Comparison of ENCODE assay signal across 8 cellular contexts in the genomic region with DNA sequence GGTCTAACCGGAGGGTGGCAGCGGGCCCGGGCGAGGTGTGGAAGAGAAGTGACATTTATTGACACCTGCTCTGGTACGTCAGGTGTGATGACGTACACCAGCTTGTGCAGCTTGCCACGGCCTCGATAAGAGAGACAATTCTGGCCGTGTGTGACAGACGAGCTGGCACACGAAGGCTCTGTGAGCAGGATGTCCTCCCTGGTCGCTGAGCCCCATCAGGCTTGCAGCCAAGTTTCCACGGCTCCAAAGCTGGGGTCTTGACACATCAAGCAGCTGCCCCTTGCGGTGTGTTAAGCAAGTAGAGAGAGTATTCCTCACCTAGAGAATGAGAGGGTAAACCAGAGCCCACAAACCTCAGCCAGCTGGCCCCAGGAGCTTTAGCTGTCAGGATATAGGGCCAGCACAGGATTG. TPM values are rescaled to one million over a fixed set of nuclear protein-coding genes. Genes with fewer than 3 reads are reported as not detected.
A peak's percentile ranks its signal among the peaks of the same experiment; 100 is the strongest.
DNase-seq lines count a peak whose midpoint lies in the region; ATAC-seq and TF ChIP-seq lines count a peak whose summit lies in the region.

No MANE protein-coding gene starts in this region.

- H3K9me3 Mint-ChIP-seq in GM23338, result no peaks in the 10 kb centered on the region

- H3K36me3 Mint-ChIP-seq in GM23338 (ENCODE audit: low read depth), result no peaks in the 10 kb centered on the region

- no peaks in the 10 kb centered on the region for H4K20me1 ChIP-seq in GM23338 (replicated peaks; ENCODE audit: insufficient read depth)

- no peaks in the 10 kb centered on the region for H3F3A ChIP-seq in GM23338 (replicated peaks; ENCODE audit: low read depth)

- H3K4me1 ChIP-seq in BE2C, result peaks cover 5% of the 10 kb centered on the region; the same call in 1 of the 2 replicates
- 0 out of 2 replicates have a peak, but pooled peaks cover 4% of the 10 kb centered on the region for H3K4me1 ChIP-seq in GM23338 (ENCODE audit: insufficient read depth)

- H3K9me2 ChIP-seq in GM23338 (ENCODE audit: insufficient read depth), result no peaks in the 10 kb centered on the region

- no peaks in the 10 kb centered on the region for H3K79me2 ChIP-seq in GM23338 (replicated peaks; ENCODE audit: insufficient read depth)

- no peaks in the 10 kb centered on the region for H3K9me3 ChIP-seq in BE2C

- peak; percentile 25 for DNase-seq in NCI-H2107 (lab: John Stamatoyannopoulos, UW)
- peak; percentile 83 for DNase-seq in activated CD8-positive, alpha-beta memory T cell treated with anti-CD3 and anti-CD28 coated beads, Interleukin-2, amount 50 U/mL, for 1 hour (ENCODE audit: extremely low read depth)
- peak; percentile 32 for DNase-seq in fibroblast of villous mesenchyme (ENCODE audit: low read depth)
- DNase-seq in stimulated activated CD4-positive, alpha-beta T cell treated with anti-CD3 and anti-CD28 coated beads, Interleukin-2, amount 100 ng/mL, for 48 hours, result peak; percentile 28 to 45
- DNase-seq in BE2C, result no peak
- no peak for DNase-seq in GM23338 (ENCODE audit: low spot score)

- no peaks in the 10 kb centered on the region for H3K36me3 ChIP-seq in BE2C
- H3K36me3 ChIP-seq in GM23338 (ENCODE audit: insufficient read depth), result no peaks in the 10 kb centered on the region

- H3K4me1 Mint-ChIP-seq in GM23338, result peaks cover 19% of the 10 kb centered on the region

- H3K4me2 ChIP-seq in GM23338, result no peak overlapping the region

- H3K27ac Mint-ChIP-seq in GM23338, result no peak overlapping the region

- H3K27ac ChIP-seq in GM23338 (ENCODE audit: low read depth), result no peak overlapping the region

- H3K27me3 ChIP-seq in BE2C (no peaks in the 10 kb centered on the region), GM23338 (ENCODE audit: insufficient read depth) (no peaks in the 10 kb centered on the region)

- peaks cover 6% of the 10 kb centered on the region for H3K27me3 Mint-ChIP-seq in GM23338 (ENCODE audit: insufficient read depth, low read depth, poor library complexity)

- no peak overlapping the region for H2AFZ ChIP-seq in GM23338

- no peak overlapping the region for H3K4me3 Mint-ChIP-seq in GM23338

- TF ChIP-seq CTCF in fibroblast of villous mesenchyme (IDR thresholded peaks at IDR 0.05; ENCODE audit: insufficient read depth, low read depth, low read length) (no peak), BE2C (IDR thresholded peaks at IDR 0.05; ENCODE audit: low read depth, low read length) (no peak), GM23338 (conservative IDR thresholded peaks at IDR 0.05; ENCODE audit: low read depth in 2 of 2) (no peak)

- H3K4me3 ChIP-seq in fibroblast of villous mesenchyme (ENCODE audit: low read depth, low read length) (no peak overlapping the region), BE2C (ENCODE audit: low read depth, low read length) (no peak overlapping the region), GM23338 (no peak overlapping the region)

- ATAC-seq in GM19035 (IDR thresholded peaks at IDR 0.05; ENCODE audit: unreplicated experiment) (no peak), GM23338 (no peak; the same call in 2 of the 3 replicates), HG02623 (IDR thresholded peaks at IDR 0.05; ENCODE audit: unreplicated experiment) (no peak)

TF ChIP-seq in GM23338, 12 proteins besides CTCF, POLR2A, EP300 and RAD21 (continues in another document):
- TF ChIP-seq NANOG (IDR thresholded peaks at IDR 0.05; ENCODE audit: borderline replicate concordance) (no peak), CREB1 (CRISPR knock-in tag; IDR thresholded peaks at IDR 0.05; ENCODE audit: low read depth) (no peak), STAT1 (IDR thresholded peaks at IDR 0.05; ENCODE audit: unreplicated experiment) (no peak), EZH2 (IDR thresholded peaks at IDR 0.05; ENCODE audit: low read depth, unreplicated experiment) (no peak), POLR2AphosphoS5 (IDR thresholded peaks at IDR 0.05; ENCODE audit: low read depth) (no peak), JUNB (IDR thresholded peaks at IDR 0.05; ENCODE audit: unreplicated experiment) (no peak), ZNF114 (CRISPR knock-in tag; IDR thresholded peaks at IDR 0.05) (no peak), ZNF331 (CRISPR knock-in tag; IDR thresholded peaks at IDR 0.05; ENCODE audit: low read depth) (no peak), EZH2phosphoT487 (IDR thresholded peaks at IDR 0.05; ENCODE audit: unreplicated experiment) (no peak)
- TF ChIP-seq, protein P1, sequence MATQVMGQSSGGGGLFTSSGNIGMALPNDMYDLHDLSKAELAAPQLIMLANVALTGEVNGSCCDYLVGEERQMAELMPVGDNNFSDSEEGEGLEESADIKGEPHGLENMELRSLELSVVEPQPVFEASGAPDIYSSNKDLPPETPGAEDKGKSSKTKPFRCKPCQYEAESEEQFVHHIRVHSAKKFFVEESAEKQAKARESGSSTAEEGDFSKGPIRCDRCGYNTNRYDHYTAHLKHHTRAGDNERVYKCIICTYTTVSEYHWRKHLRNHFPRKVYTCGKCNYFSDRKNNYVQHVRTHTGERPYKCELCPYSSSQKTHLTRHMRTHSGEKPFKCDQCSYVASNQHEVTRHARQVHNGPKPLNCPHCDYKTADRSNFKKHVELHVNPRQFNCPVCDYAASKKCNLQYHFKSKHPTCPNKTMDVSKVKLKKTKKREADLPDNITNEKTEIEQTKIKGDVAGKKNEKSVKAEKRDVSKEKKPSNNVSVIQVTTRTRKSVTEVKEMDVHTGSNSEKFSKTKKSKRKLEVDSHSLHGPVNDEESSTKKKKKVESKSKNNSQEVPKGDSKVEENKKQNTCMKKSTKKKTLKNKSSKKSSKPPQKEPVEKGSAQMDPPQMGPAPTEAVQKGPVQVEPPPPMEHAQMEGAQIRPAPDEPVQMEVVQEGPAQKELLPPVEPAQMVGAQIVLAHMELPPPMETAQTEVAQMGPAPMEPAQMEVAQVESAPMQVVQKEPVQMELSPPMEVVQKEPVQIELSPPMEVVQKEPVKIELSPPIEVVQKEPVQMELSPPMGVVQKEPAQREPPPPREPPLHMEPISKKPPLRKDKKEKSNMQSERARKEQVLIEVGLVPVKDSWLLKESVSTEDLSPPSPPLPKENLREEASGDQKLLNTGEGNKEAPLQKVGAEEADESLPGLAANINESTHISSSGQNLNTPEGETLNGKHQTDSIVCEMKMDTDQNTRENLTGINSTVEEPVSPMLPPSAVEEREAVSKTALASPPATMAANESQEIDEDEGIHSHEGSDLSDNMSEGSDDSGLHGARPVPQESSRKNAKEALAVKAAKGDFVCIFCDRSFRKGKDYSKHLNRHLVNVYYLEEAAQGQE (IDR thresholded peaks at IDR 0.05; ENCODE audit: unreplicated experiment), result no peak
- TF ChIP-seq, protein P2, sequence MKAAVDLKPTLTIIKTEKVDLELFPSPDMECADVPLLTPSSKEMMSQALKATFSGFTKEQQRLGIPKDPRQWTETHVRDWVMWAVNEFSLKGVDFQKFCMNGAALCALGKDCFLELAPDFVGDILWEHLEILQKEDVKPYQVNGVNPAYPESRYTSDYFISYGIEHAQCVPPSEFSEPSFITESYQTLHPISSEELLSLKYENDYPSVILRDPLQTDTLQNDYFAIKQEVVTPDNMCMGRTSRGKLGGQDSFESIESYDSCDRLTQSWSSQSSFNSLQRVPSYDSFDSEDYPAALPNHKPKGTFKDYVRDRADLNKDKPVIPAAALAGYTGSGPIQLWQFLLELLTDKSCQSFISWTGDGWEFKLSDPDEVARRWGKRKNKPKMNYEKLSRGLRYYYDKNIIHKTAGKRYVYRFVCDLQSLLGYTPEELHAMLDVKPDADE (IDR thresholded peaks at IDR 0.05), result no peak

RNA-seq across cellular contexts. Expression of gene TOGARAM2, which starts 30.6 kb away (rescaled TPM):
- total RNA-seq in fibroblast of villous mesenchyme, result under 0.01 and 0.43 TPM in 2 replicates
- 1.1 TPM for polyA plus RNA-seq in BE2C (2012; ENCODE audit: insufficient read depth, insufficient read length, low read depth)
- total RNA-seq in GM23338 (2014; rRNA removed; shearing (Covaris generic)), result 0.47 and 1.8 TPM in 2 replicates
- 1.8 and 2.4 TPM in 2 replicates for polyA plus RNA-seq in GM23338 (2016; fragmentation: Nextera tagmentation; extraction: Ambion mirVana)

Comparison
In these comparisons a context has a peak if more than half of its experiments do, and no peak if none do; other contexts are left out.
1. DNase-seq: peak in NCI-H2107 (single experiment), activated CD8-positive, alpha-beta memory T cell treated with anti-CD3 and anti-CD28 coated beads, Interleukin-2, amount 50 U/mL, for 1 hour (single experiment), fibroblast of villous mesenchyme (single experiment) and stimulated activated CD4-positive, alpha-beta T cell treated with anti-CD3 and anti-CD28 coated beads, Interleukin-2, amount 100 ng/mL, for 48 hours (2 of 2); none in BE2C (single experiment) and GM23338 (single experiment).